In genomic region chr17:56441331-56441730, GRCh38 we compare ENCODE assay signal across 15 cellular contexts.
DNase-seq lines count a peak whose midpoint lies in the region; ATAC-seq, FAIRE-seq and TF ChIP-seq lines count a peak whose summit lies in the region.
"Had no signal": no experiment of that assay in that cellular context is flagged by ENCODE, and none has a peak within 500 bp of the region (broad histone marks: within the 10 kb centered on the region; RNA-seq: fewer than 3 reads in every experiment).

No MANE protein-coding gene starts in this region.

- peak in 1 of 2 experiments; percentile 8 for DNase-seq in A549 (ENCODE audit: low read depth in 1 of 2, low spot score in 1 of 2)
- DNase-seq in GM03348 (ENCODE audit: low spot score): peak; percentile 40
- DNase-seq in T1000 (lab: John Stamatoyannopoulos, UW): peak; percentile 66
- peak; percentile 37 to 71 for DNase-seq in foreskin fibroblast
- no peak for DNase-seq in stimulated activated CD4-positive, alpha-beta T cell treated with anti-CD3 and anti-CD28 coated beads, Interleukin-2, amount 100 ng/mL, for 48 hours
- DNase-seq: activated CD4-positive, alpha-beta T cell treated with anti-CD3 and anti-CD28 coated beads, Interleukin-2, amount 10 ng/mL, durations not matched to agents 7 days and 5 days; AML-193; NCI-H2029 treated with DMSO at 0.1 percent for 48 hours; NCI-H748 treated with DMSO at 0.1 percent for 48 hours; stimulated activated CD4-positive, alpha-beta T cell treated with anti-CD3 and anti-CD28 coated beads, Interleukin-1b, Interleukin-23, amount 100 ng/mL, for 48 hours; testis had no signal

- no peak for TF ChIP-seq POLR2A in A549 (IDR thresholded peaks at IDR 0.05; ENCODE audit: low read length)

- 4% methylated on average over 3 of the region's 3 CpGs for WGBS in A549 (ENCODE audit: missing lambda C conversion rate)

- no peak for TF ChIP-seq RAD21 in A549 (conservative IDR thresholded peaks at IDR 0.05 in 1 of 2, IDR thresholded peaks at IDR 0.05 in 1 of 2)

- TF ChIP-seq EP300 in A549 (IDR thresholded peaks at IDR 0.05): no peak

- H3K27ac ChIP-seq in A549: no peak overlapping the region
- H3K27ac ChIP-seq: esophagus muscularis mucosa, testis had no signal

- CTCF ChIA-PET in A549 (lab: Yijun Ruan, JAX): no interaction called here

- FAIRE-seq in A549 (lab: Jason Lieb, UNC): no peak

- H3K4me2 ChIP-seq in A549: peak overlapping the region; percentile 5; the same call in 1 of the 3 replicates

- H3K4me3 ChIP-seq in A549: no peak overlapping the region
- H3K4me3 ChIP-seq in foreskin fibroblast (ENCODE audit: low read depth in 1 of 2, low read length in 2 of 2): no peak overlapping the region
- H3K4me3 ChIP-seq: esophagus muscularis mucosa, testis had no signal

- H3K9me3 ChIP-seq in A549: no peaks in the 10 kb centered on the region
- H3K9me3 ChIP-seq: esophagus muscularis mucosa, testis had no signal

- POLR2A ChIA-PET in A549 (lab: Yijun Ruan, JAX): no interaction called here

- H3K4me1 ChIP-seq in A549: no peaks in the 10 kb centered on the region
- H3K4me1 ChIP-seq: esophagus muscularis mucosa, testis had no signal

- ATAC-seq in A549 (no peak), GM21737 (IDR thresholded peaks at IDR 0.05; ENCODE audit: unreplicated experiment) (no peak), GM19397 (IDR thresholded peaks at IDR 0.05; ENCODE audit: unreplicated experiment) (no peak), HG03097 (IDR thresholded peaks at IDR 0.05; ENCODE audit: low FRiP score, unreplicated experiment) (no peak)

- no peak for TF ChIP-seq CTCF in A549 (IDR thresholded peaks at IDR 0.05)
- TF ChIP-seq CTCF in foreskin fibroblast (IDR thresholded peaks at IDR 0.05; ENCODE audit: low read depth, low read length): no peak

TF ChIP-seq in A549, 52 proteins besides CTCF, POLR2A, EP300 and RAD21:
- TF ChIP-seq GATA3 (IDR thresholded peaks at IDR 0.05; ENCODE audit: borderline replicate concordance) (peak; percentile 71), HOXB5 (CRISPR knock-in tag; IDR thresholded peaks at IDR 0.05) (no peak), FOSL2 (IDR thresholded peaks at IDR 0.05) (no peak), FOSL2 (CRISPR knock-in tag; IDR thresholded peaks at IDR 0.05) (no peak), MAFK (IDR thresholded peaks at IDR 0.05; ENCODE audit: partially characterized antibody) (no peak), HMGXB4 (CRISPR knock-in tag; IDR thresholded peaks at IDR 0.05; ENCODE audit: borderline replicate concordance) (no peak), JUNB (IDR thresholded peaks at IDR 0.05) (peak; percentile 20; the same call in 1 of the 2 replicates), ZSCAN20 (CRISPR knock-in tag; IDR thresholded peaks at IDR 0.05) (no peak)
TF ChIP-seq in A549: peak in this region for 2.

Comparison
In these comparisons a context has a peak if more than half of its experiments do, and no peak if none do; other contexts are left out.
1. DNase-seq: peak in GM03348 (single experiment), T1000 (single experiment) and foreskin fibroblast (2 of 2); none in stimulated activated CD4-positive, alpha-beta T cell treated with anti-CD3 and anti-CD28 coated beads, Interleukin-2, amount 100 ng/mL, for 48 hours (0 of 2).